22 cellular contexts compared by ENCODE assay signal in genomic region chr21:30942192-30942591, GRCh38.
"Had no signal": no experiment of that assay in that cellular context is flagged by ENCODE, and none has a peak within 500 bp of the region (broad histone marks: within the 10 kb centered on the region; RNA-seq: fewer than 3 reads in every experiment).

No MANE protein-coding gene starts in this region.

- H3K27ac ChIP-seq: esophagus squamous epithelium, gastroesophageal sphincter, left ventricle myocardium inferior, lower lobe of right lung, parathyroid adenoma, psoas muscle, right lobe of liver, testis, transverse colon had no signal

- H3K27me3 Mint-ChIP-seq: dendritic cell treated with granulocyte-macrophage colony-stimulating factor and Interleukin-4, amounts not matched to agents 40 ng/mL and 50 ng/mL, for 4 days; memory B cell; stimulated activated memory B cell treated with anti-CD40 and anti-IgM and Interleukin-4, amounts not matched to agents 10 μg/mL and 1 μg/mL and 100 μg/mL, for 72 hours had no signal

- H3K9me3 ChIP-seq: esophagus squamous epithelium, gastroesophageal sphincter, lower lobe of right lung, psoas muscle, right lobe of liver, testis, transverse colon had no signal

- H3K36me3 ChIP-seq: esophagus squamous epithelium, gastroesophageal sphincter, left ventricle myocardium inferior, lower lobe of right lung, right lobe of liver, transverse colon had no signal

- H3K4me1 Mint-ChIP-seq: memory B cell; naive thymus-derived CD4-positive, alpha-beta T cell; nephron progenitor cell; stimulated activated memory B cell treated with anti-CD40 and anti-IgM and Interleukin-4, amounts not matched to agents 10 μg/mL and 1 μg/mL and 100 μg/mL, for 72 hours had no signal

- H3K79me2 ChIP-seq: parathyroid adenoma had no signal

- H3K27me3 ChIP-seq: esophagus squamous epithelium, gastroesophageal sphincter, right lobe of liver, testis, transverse colon had no signal

- H3K9ac ChIP-seq: parathyroid adenoma had no signal

- H3K27ac Mint-ChIP-seq: dendritic cell treated with granulocyte-macrophage colony-stimulating factor and Interleukin-4, amounts not matched to agents 40 ng/mL and 50 ng/mL, for 4 days; memory B cell; naive thymus-derived CD4-positive, alpha-beta T cell; nephron progenitor cell; stimulated activated memory B cell treated with anti-CD40 and anti-IgM and Interleukin-4, amounts not matched to agents 10 μg/mL and 1 μg/mL and 100 μg/mL, for 72 hours; stimulated activated naive CD8-positive, alpha-beta T cell treated with anti-CD3 and anti-CD28 coated beads, Interleukin-15, Interleukin-2, amounts not matched to agents 100 ng/mL and 50 ng/mL, for 24 hours had no signal

- H2AFZ ChIP-seq: parathyroid adenoma had no signal

- H3K9me3 Mint-ChIP-seq: effector memory CD8-positive, alpha-beta T cell had no signal

- DNase-seq: effector memory CD8-positive, alpha-beta T cell; esophagus squamous epithelium; foreskin fibroblast; glutamatergic neuron; kidney; left cardiac atrium; left ventricle myocardium inferior; lower lobe of right lung; naive thymus-derived CD4-positive, alpha-beta T cell; nephron progenitor cell; psoas muscle; retina; right lobe of liver; stimulated activated CD4-positive, alpha-beta T cell treated with anti-CD3 and anti-CD28 coated beads, Interleukin-4, amount 100 ng/mL, for 24 hours; testis; transverse colon had no signal

- H3K4me3 ChIP-seq: esophagus squamous epithelium, gastroesophageal sphincter, left ventricle myocardium inferior, lower lobe of right lung, psoas muscle, right lobe of liver, testis, transverse colon had no signal

- H3K4me1 ChIP-seq: esophagus squamous epithelium, gastroesophageal sphincter, left ventricle myocardium inferior, lower lobe of right lung, parathyroid adenoma, psoas muscle, right lobe of liver, testis, transverse colon had no signal

- H3K4me3 Mint-ChIP-seq: dendritic cell treated with granulocyte-macrophage colony-stimulating factor and Interleukin-4, amounts not matched to agents 40 ng/mL and 50 ng/mL, for 4 days; effector memory CD8-positive, alpha-beta T cell; memory B cell; naive thymus-derived CD4-positive, alpha-beta T cell; nephron progenitor cell; stimulated activated memory B cell treated with anti-CD40 and anti-IgM and Interleukin-4, amounts not matched to agents 10 μg/mL and 1 μg/mL and 100 μg/mL, for 72 hours; stimulated activated naive CD8-positive, alpha-beta T cell treated with anti-CD3 and anti-CD28 coated beads, Interleukin-15, Interleukin-2, amounts not matched to agents 100 ng/mL and 50 ng/mL, for 24 hours had no signal

- H3K36me3 Mint-ChIP-seq: memory B cell; naive thymus-derived CD4-positive, alpha-beta T cell; stimulated activated memory B cell treated with anti-CD40 and anti-IgM and Interleukin-4, amounts not matched to agents 10 μg/mL and 1 μg/mL and 100 μg/mL, for 72 hours had no signal
